Comparison of ENCODE assay signal across 30 cellular contexts in genomic region chr1:152873495-152873894, GRCh38. TPM values are rescaled to one million over a fixed set of nuclear protein-coding genes. Genes with fewer than 3 reads are reported as not detected.
DNase-seq lines count a peak whose midpoint lies in the region; ATAC-seq, FAIRE-seq and TF ChIP-seq lines count a peak whose summit lies in the region.
"Had no signal": no experiment of that assay in that cellular context is flagged by ENCODE, and none has a peak within 500 bp of the region (broad histone marks: within the 10 kb centered on the region; RNA-seq: fewer than 3 reads in every experiment).

No MANE protein-coding gene starts in this region.

- H3K4me1 ChIP-seq in PC-3 (ENCODE audit: insufficient read depth, low read length) (peaks cover 11% of the 10 kb centered on the region), foreskin keratinocyte (peaks cover 7% of the 10 kb centered on the region)
- H3K4me1 ChIP-seq: A549, SJSA1 had no signal

- DNase-seq in EL (peak; percentile 49), PC-3 (peak; percentile 65), bronchial epithelial cell (ENCODE audit: low read depth) (peak; percentile 73), foreskin keratinocyte (peak in 1 of 2 donors; percentile 51), putamen (ENCODE audit: low spot score) (no peak), SKM-1 treated with dmso at 0.1 percent for 144 hours (lab: John Stamatoyannopoulos, UW; ENCODE audit: unreplicated experiment) (no peak), NOMO-1 treated with dmso at 0.1 percent for 144 hours (lab: John Stamatoyannopoulos, UW; ENCODE audit: unreplicated experiment) (no peak)
- DNase-seq in activated naive CD8-positive, alpha-beta T cell treated with anti-CD3 and anti-CD28 coated beads, Interleukin-2, amount 50 U/mL, for 24 hours, result no peak
- DNase-seq: CD4-positive, alpha-beta T cell; COR-L47; DMS79; NCI-H1105; NCI-H146; NCI-H2029 treated with DMSO at 0.1 percent for 48 hours; NCI-H2171; NCI-H524 treated with DMSO at 0.1 percent for 48 hours; NCI-H82; SW 1271 had no signal

- no peak overlapping the region for H2AFZ ChIP-seq in PC-3 (ENCODE audit: low read length)

- no peak for TF ChIP-seq CTCF in PC-3 (conservative IDR thresholded peaks at IDR 0.05; ENCODE audit: low read depth, low read length)
- TF ChIP-seq CTCF in bronchial epithelial cell (IDR thresholded peaks at IDR 0.05; ENCODE audit: insufficient read depth, low read length, severe bottlenecking), result no peak
- TF ChIP-seq CTCF in foreskin keratinocyte (conservative IDR thresholded peaks at IDR 0.05), result no peak

- H3K27me3 ChIP-seq in PC-3 (ENCODE audit: low read length), result no peaks in the 10 kb centered on the region
- H3K27me3 ChIP-seq in bronchial epithelial cell (ENCODE audit: control insufficient read depth, insufficient read depth, low read length), result no peaks in the 10 kb centered on the region
- no peaks in the 10 kb centered on the region for H3K27me3 ChIP-seq in foreskin keratinocyte
- H3K27me3 ChIP-seq: SJSA1 had no signal

- H3K4me1 Mint-ChIP-seq in activated naive CD8-positive, alpha-beta T cell treated with anti-CD3 and anti-CD28 coated beads, Interleukin-2, amount 50 U/mL, for 24 hours, result no peaks in the 10 kb centered on the region

- BruUV-seq in PC-3 (replicated peaks; lab: Mats Ljungman, UMichigan), result no TSS peak

- H4K20me1 ChIP-seq in PC-3 (ENCODE audit: low read length), result no peaks in the 10 kb centered on the region

- H3K4me3 ChIP-seq in PC-3 (ENCODE audit: low read length), result no peak overlapping the region
- no peak overlapping the region for H3K4me3 ChIP-seq in bronchial epithelial cell (ENCODE audit: low read depth, low read length)
- H3K4me3 ChIP-seq: A549, SJSA1 had no signal

- H3K36me3 ChIP-seq in PC-3 (ENCODE audit: low read depth, low read length) (no peaks in the 10 kb centered on the region), bronchial epithelial cell (ENCODE audit: control insufficient read depth, insufficient read depth, low read length) (no peaks in the 10 kb centered on the region)
- H3K36me3 ChIP-seq: SJSA1 had no signal

- no peak for FAIRE-seq in bronchial epithelial cell (lab: Jason Lieb, UNC)
- FAIRE-seq: A549, GM12892, GM18507, HTR-8/SVneo, RCC 7860 had no signal

- H3K9ac ChIP-seq in PC-3 (ENCODE audit: low read length), result no peak overlapping the region
- H3K9ac ChIP-seq: KMS-11 had no signal

- peak overlapping the region; percentile 51 for H3K4me2 ChIP-seq in PC-3 (ENCODE audit: low read length)
- H3K4me2 ChIP-seq: A549, KMS-11 had no signal

- ATAC-seq in PC-3, result peak; percentile 33; the same call in 1 of the 2 replicates
- no peak for ATAC-seq in foreskin keratinocyte
- no peak for ATAC-seq in activated naive CD8-positive, alpha-beta T cell treated with anti-CD3 and anti-CD28 coated beads, Interleukin-2, amount 50 U/mL, for 24 hours
- ATAC-seq: A549, Right ventricle myocardium inferior had no signal

- intact Hi-C loops in PC-3 (cut with micrococcal nuclease), result no loop called here

- no peak overlapping the region for H3K4me3 Mint-ChIP-seq in activated naive CD8-positive, alpha-beta T cell treated with anti-CD3 and anti-CD28 coated beads, Interleukin-2, amount 50 U/mL, for 24 hours
- H3K4me3 Mint-ChIP-seq: CD4-positive, alpha-beta T cell had no signal

- no peak overlapping the region for H3K27ac Mint-ChIP-seq in activated naive CD8-positive, alpha-beta T cell treated with anti-CD3 and anti-CD28 coated beads, Interleukin-2, amount 50 U/mL, for 24 hours
- H3K27ac Mint-ChIP-seq: CD4-positive, alpha-beta T cell had no signal

- H3K36me3 Mint-ChIP-seq in activated naive CD8-positive, alpha-beta T cell treated with anti-CD3 and anti-CD28 coated beads, Interleukin-2, amount 50 U/mL, for 24 hours (ENCODE audit: low read depth), result no peaks in the 10 kb centered on the region

- CTCF ChIA-PET in PC-3 (lab: Charles Lee), result no interaction called here

- no peaks in the 10 kb centered on the region for H3K9me3 ChIP-seq in PC-3 (ENCODE audit: low read length)
- H3K9me3 ChIP-seq: A549, SJSA1 had no signal

- peaks cover 22% of the 10 kb centered on the region for H3K27me3 Mint-ChIP-seq in activated naive CD8-positive, alpha-beta T cell treated with anti-CD3 and anti-CD28 coated beads, Interleukin-2, amount 50 U/mL, for 24 hours

- POLR2A ChIA-PET in PC-3 (lab: Charles Lee; ENCODE audit: unreplicated experiment), result no interaction called here

- no peaks in the 10 kb centered on the region for H3K9me2 ChIP-seq in PC-3 (replicated peaks; ENCODE audit: low read length)

- no peaks in the 10 kb centered on the region for H3F3A ChIP-seq in PC-3 (ENCODE audit: low read length, unreplicated experiment)

- no peaks in the 10 kb centered on the region for H3K79me2 ChIP-seq in PC-3 (ENCODE audit: low read length)

- H3K9me3 Mint-ChIP-seq in activated naive CD8-positive, alpha-beta T cell treated with anti-CD3 and anti-CD28 coated beads, Interleukin-2, amount 50 U/mL, for 24 hours, result no peaks in the 10 kb centered on the region
- H3K9me3 Mint-ChIP-seq: CD4-positive, alpha-beta T cell had no signal

- no peak overlapping the region for H3K27ac ChIP-seq in PC-3 (ENCODE audit: low read length)
- peak overlapping the region; percentile 11 for H3K27ac ChIP-seq in foreskin keratinocyte
- H3K27ac ChIP-seq: A549, KMS-11, SJSA1 had no signal

RNA-seq across cellular contexts. Expression of gene SMCP, which starts 4.6 kb away (rescaled TPM):
- total RNA-seq in PC-3 (2014; rRNA removed) (not detected in 2 replicates), bronchial epithelial cell (not detected in 2 replicates), foreskin keratinocyte (not detected in 2 replicates)
- polyA plus RNA-seq in foreskin keratinocyte, result not detected in 2 replicates
- total RNA-seq: CD4-positive, alpha-beta T cell; G401; H4; OCI-LY7; Right ventricle myocardium inferior; SJSA1 had no signal
- polyA plus RNA-seq: A549, BJ had no signal

RNA-seq across cellular contexts. Expression of gene LCE7A, which starts 13.7 kb away (rescaled TPM):
- total RNA-seq in PC-3 (2014; rRNA removed), result not detected in 2 replicates
- total RNA-seq in bronchial epithelial cell, result not detected in 2 replicates
- not detected in 2 replicates for total RNA-seq in foreskin keratinocyte
- polyA plus RNA-seq in foreskin keratinocyte, result not detected in 2 replicates
- total RNA-seq: CD4-positive, alpha-beta T cell; G401; H4; OCI-LY7; Right ventricle myocardium inferior; SJSA1 had no signal
- polyA plus RNA-seq: A549, BJ had no signal

RNA-seq across cellular contexts. Expression of gene LCE6A, which starts 30.8 kb away (rescaled TPM):
- not detected in 2 replicates for total RNA-seq in PC-3 (2014; rRNA removed)
- total RNA-seq in bronchial epithelial cell, result not detected in 2 replicates
- total RNA-seq in foreskin keratinocyte, result 0.18 TPM in 1 of 2 replicates, not detected in the other
- polyA plus RNA-seq in foreskin keratinocyte, result 0.23 and 0.39 TPM in 2 replicates
- total RNA-seq: CD4-positive, alpha-beta T cell; G401; H4; OCI-LY7; Right ventricle myocardium inferior; SJSA1 had no signal
- polyA plus RNA-seq: A549, BJ had no signal

RNA-seq across cellular contexts. Expression of gene IVL, which starts 34.9 kb away (rescaled TPM):
- total RNA-seq in PC-3 (2014; rRNA removed) (0.55 and 1.0 TPM in 2 replicates), bronchial epithelial cell (1.6 and 14.6 TPM in 2 replicates), foreskin keratinocyte (1.5 and 2.1 TPM in 2 replicates)
- 1.5 and 2.6 TPM in 2 replicates for polyA plus RNA-seq in foreskin keratinocyte
- total RNA-seq: CD4-positive, alpha-beta T cell; G401; H4; OCI-LY7; Right ventricle myocardium inferior; SJSA1 had no signal
- polyA plus RNA-seq: A549 had no signal

RNA-seq across cellular contexts. Expression of gene LCE1A, which starts 46.2 kb away (rescaled TPM):
- not detected in 2 replicates for total RNA-seq in PC-3 (2014; rRNA removed)
- total RNA-seq in bronchial epithelial cell, result not detected in 2 replicates
- total RNA-seq in foreskin keratinocyte, result 0.44 TPM in 1 of 2 replicates, not detected in the other
- polyA plus RNA-seq in foreskin keratinocyte, result 0.26 and 0.53 TPM in 2 replicates
- total RNA-seq: CD4-positive, alpha-beta T cell; G401; H4; OCI-LY7; Right ventricle myocardium inferior; SJSA1 had no signal
- polyA plus RNA-seq: A549, BJ had no signal

Comparison
In these comparisons a context has a peak if more than half of its experiments do, and no peak if none do; other contexts are left out.
1. DNase-seq: peak in EL (single experiment), PC-3 (single experiment) and bronchial epithelial cell (single experiment); none in putamen (single experiment), activated naive CD8-positive, alpha-beta T cell treated with anti-CD3 and anti-CD28 coated beads, Interleukin-2, amount 50 U/mL, for 24 hours (single experiment), SKM-1 treated with dmso at 0.1 percent for 144 hours (single experiment) and NOMO-1 treated with dmso at 0.1 percent for 144 hours (single experiment).